ENCODE assay signal across 8 cellular contexts in the genomic region with DNA sequence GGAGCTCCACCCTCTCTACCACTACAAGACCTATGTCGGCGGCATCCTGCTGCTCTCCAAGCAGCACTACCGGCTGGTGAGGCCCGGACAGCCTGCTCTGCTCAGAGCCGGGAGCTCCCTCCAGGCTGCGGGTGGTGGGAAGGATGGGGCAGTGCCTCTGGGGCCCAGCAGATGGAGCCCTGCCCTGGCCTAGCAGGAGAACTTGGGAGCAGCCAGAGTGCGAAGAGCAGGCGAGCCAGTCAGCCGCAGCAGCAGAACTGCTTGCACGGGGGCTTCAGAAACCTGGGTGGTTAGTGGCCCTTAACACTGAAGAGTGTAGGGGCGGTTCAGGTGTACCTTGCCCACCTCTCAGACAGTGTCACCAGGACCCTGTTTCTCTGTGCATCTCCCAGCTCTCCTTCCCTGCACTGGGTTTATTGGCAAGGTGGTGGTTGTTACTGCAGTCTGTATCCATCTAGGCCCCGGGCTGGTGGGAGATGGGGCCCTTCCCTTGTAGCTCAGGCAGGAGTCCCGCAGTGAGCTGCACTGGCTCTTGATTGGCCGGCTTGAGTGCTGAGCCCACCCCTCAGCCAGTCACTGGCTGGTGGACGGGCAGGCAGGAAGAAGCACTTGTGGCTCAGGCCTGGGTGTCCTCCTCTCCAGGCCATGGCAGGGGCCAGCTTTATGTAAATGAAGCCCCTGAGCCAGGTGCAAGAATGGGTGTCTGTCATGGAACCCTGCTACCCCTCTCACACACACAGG. TPM values are rescaled to one million over a fixed set of nuclear protein-coding genes. Genes with fewer than 3 reads are reported as not detected.
A peak's percentile ranks its signal among the peaks of the same experiment; 100 is the strongest.
DNase-seq lines count a peak whose midpoint lies in the region; ATAC-seq, FAIRE-seq and TF ChIP-seq lines count a peak whose summit lies in the region.

No MANE protein-coding gene starts in this region.

- H3K27ac ChIP-seq in endothelial cell of umbilical vein (ENCODE audit: insufficient read depth, low read depth, low read length): no peak overlapping the region

- dilution Hi-C loops in endothelial cell of umbilical vein (cut with MboI; ENCODE audit: extremely low pct_ligation_motif_present, low sequenced_read_pairs): no loop called here

- H3K9me1 ChIP-seq in endothelial cell of umbilical vein (replicated peaks; ENCODE audit: control insufficient read depth, extremely low read depth, insufficient read depth, low read length): no peaks in the 10 kb centered on the region

- POLR2A ChIA-PET in GM10248 (lab: Yijun Ruan, JAX) (interaction anchor here (0.6 to 1.2 kb wide), 3 partner anchors 9 to 549 kb away, joined by 3 to 5 read pairs (median 3); no protein-coding TSS in a partner anchor), endothelial cell of umbilical vein (lab: Charles Lee) (no interaction called here)

- H3K9me3 Mint-ChIP-seq in activated CD8-positive, alpha-beta memory T cell treated with anti-CD3 and anti-CD28 coated beads, Interleukin-2, amount 10 ng/mL, durations not matched to agents 7 days and 5 days (ENCODE audit: low read depth): no peaks in the 10 kb centered on the region

- DNase-seq in GM10248 (ENCODE audit: extremely low spot score): peak; percentile 79
- peak in 57 of 76 experiments; percentile 4 to 76 (median 44) for DNase-seq in HUDEP-2 (lab: John Stamatoyannopoulos, UW; ENCODE audit: unreplicated experiment in 76 of 76)
- DNase-seq in NOMO-1 treated with dmso at 0.1 percent for 144 hours (lab: John Stamatoyannopoulos, UW; ENCODE audit: unreplicated experiment): peak; percentile 64
- peak; percentile 73 for DNase-seq in activated CD8-positive, alpha-beta memory T cell treated with anti-CD3 and anti-CD28 coated beads, Interleukin-2, amount 10 ng/mL, durations not matched to agents 7 days and 5 days
- peak; percentile 77 for DNase-seq in endothelial cell of umbilical vein (ENCODE audit: low read depth, low spot score)
- peak; percentile 82 for DNase-seq in mucosa of gallbladder (ENCODE audit: low spot score)
- peak; percentile 49 for DNase-seq in stimulated activated naive CD4-positive, alpha-beta T cell treated with Interleukin-2 at 50 U/mL for 16 hours (lab: John Stamatoyannopoulos, UW)

- peak; percentile 94 for FAIRE-seq in endothelial cell of umbilical vein (lab: Jason Lieb, UNC)

- no TSS peak for BruUV-seq in endothelial cell of umbilical vein (replicated peaks; lab: Mats Ljungman, UMichigan)

- no peak overlapping the region for H3K4me3 ChIP-seq in endothelial cell of umbilical vein (replicated peaks in 1 of 3; ENCODE audit: insufficient read depth in 1 of 3, low read depth in 1 of 3, low read length in 3 of 3)

- no peak overlapping the region for H3K4me2 ChIP-seq in endothelial cell of umbilical vein (ENCODE audit: insufficient read depth, low read length)

- H3K36me3 ChIP-seq in endothelial cell of umbilical vein (ENCODE audit: control insufficient read depth in 2 of 2, extremely low read depth in 1 of 2, insufficient read depth in 2 of 2, low read length in 2 of 2): peaks cover 0 to 9% of the 10 kb centered on the region in 2 experiments

- ATAC-seq in activated CD8-positive, alpha-beta memory T cell treated with anti-CD3 and anti-CD28 coated beads, Interleukin-2, amount 10 ng/mL, durations not matched to agents 7 days and 5 days: peak; percentile 83
- no peak for ATAC-seq in GM21528 (IDR thresholded peaks at IDR 0.05; ENCODE audit: low FRiP score, unreplicated experiment)

- no peak overlapping the region for H2AFZ ChIP-seq in endothelial cell of umbilical vein (ENCODE audit: low read depth, low read length)

- no peaks in the 10 kb centered on the region for H3K27me3 ChIP-seq in endothelial cell of umbilical vein (ENCODE audit: control insufficient read depth in 2 of 2, insufficient read depth in 2 of 2, low read length in 2 of 2)

- no peak overlapping the region for H3K9ac ChIP-seq in endothelial cell of umbilical vein (replicated peaks; ENCODE audit: extremely low read depth, insufficient read depth, low read length)

- H3K27ac Mint-ChIP-seq in activated CD8-positive, alpha-beta memory T cell treated with anti-CD3 and anti-CD28 coated beads, Interleukin-2, amount 10 ng/mL, durations not matched to agents 7 days and 5 days: no peak overlapping the region

- no peaks in the 10 kb centered on the region for H3K36me3 Mint-ChIP-seq in activated CD8-positive, alpha-beta memory T cell treated with anti-CD3 and anti-CD28 coated beads, Interleukin-2, amount 10 ng/mL, durations not matched to agents 7 days and 5 days

- no peak overlapping the region for H3K4me3 Mint-ChIP-seq in activated CD8-positive, alpha-beta memory T cell treated with anti-CD3 and anti-CD28 coated beads, Interleukin-2, amount 10 ng/mL, durations not matched to agents 7 days and 5 days

- no peak for TF ChIP-seq POLR2A in endothelial cell of umbilical vein (IDR thresholded peaks at IDR 0.05; ENCODE audit: low read depth, low read length)

- no peaks in the 10 kb centered on the region for H4K20me1 ChIP-seq in endothelial cell of umbilical vein (replicated peaks; ENCODE audit: control insufficient read depth, extremely low read depth, insufficient read depth, low read length)

- H3K4me1 Mint-ChIP-seq in activated CD8-positive, alpha-beta memory T cell treated with anti-CD3 and anti-CD28 coated beads, Interleukin-2, amount 10 ng/mL, durations not matched to agents 7 days and 5 days: no peaks in the 10 kb centered on the region

- no peaks in the 10 kb centered on the region for H3K27me3 Mint-ChIP-seq in activated CD8-positive, alpha-beta memory T cell treated with anti-CD3 and anti-CD28 coated beads, Interleukin-2, amount 10 ng/mL, durations not matched to agents 7 days and 5 days

- H3K9me3 ChIP-seq in endothelial cell of umbilical vein (replicated peaks; ENCODE audit: control insufficient read depth, insufficient read depth, low read length): no peaks in the 10 kb centered on the region

- H3K79me2 ChIP-seq in endothelial cell of umbilical vein (ENCODE audit: control insufficient read depth, insufficient read depth, low read length): no peaks in the 10 kb centered on the region

- H3K4me1 ChIP-seq in endothelial cell of umbilical vein (ENCODE audit: control insufficient read depth, extremely low read depth, insufficient read depth, low read length): no peaks in the 10 kb centered on the region

- intact Hi-C loops in endothelial cell of umbilical vein (cut with micrococcal nuclease): loop anchor here (1.0 to 2.0 kb wide), 2 partner anchors 463 to 557 kb away; no protein-coding TSS in a partner anchor

- peak; percentile 87 for TF ChIP-seq CTCF in GM10248 (IDR thresholded peaks at IDR 0.05; ENCODE audit: control extremely low read depth, extremely low read depth, low read depth, missing control alignments)
- TF ChIP-seq CTCF in endothelial cell of umbilical vein (IDR thresholded peaks at IDR 0.05; ENCODE audit: extremely low read depth in 1 of 2, insufficient read depth in 1 of 2, low read depth in 1 of 2, low read length in 2 of 2): peak; percentile 86 to 95

- CTCF ChIA-PET in GM10248 (lab: Yijun Ruan, JAX): interaction anchor here (0.7 to 2.8 kb wide), 10 partner anchors 9 to 536 kb away, joined by 3 to 13 read pairs (median 3); a partner anchor contains a TSS
- CTCF ChIA-PET in activated CD8-positive, alpha-beta memory T cell treated with anti-CD3 and anti-CD28 coated beads, Interleukin-2, amount 10 ng/mL, durations not matched to agents 7 days and 5 days (lab: Charles Lee): interaction anchor here (0.8 to 2.1 kb wide), 6 partner anchors 10 to 203 kb away, joined by 3 to 11 read pairs (median 3); a partner anchor contains a TSS
- CTCF ChIA-PET in endothelial cell of umbilical vein (lab: Charles Lee): interaction anchor here (0.6 to 1.5 kb wide), 19 partner anchors 9 to 1246 kb away, joined by 3 to 17 read pairs (median 3); a partner anchor contains a TSS

RNA-seq across cellular contexts. Expression of a gene that starts 7.7 kb away (rescaled TPM):
- total RNA-seq in activated CD8-positive, alpha-beta memory T cell treated with anti-CD3 and anti-CD28 coated beads, Interleukin-2, amount 10 ng/mL, durations not matched to agents 7 days and 5 days: 10 to 100 TPM; 16.8 to 17.2 TPM
- 35.1 and 35.3 TPM in 2 replicates for total RNA-seq in endothelial cell of umbilical vein
- 78.9 and 101 TPM in 2 replicates for polyA plus RNA-seq in endothelial cell of umbilical vein
- 39.3 and 52.0 TPM in 2 replicates for polyA plus RNA-seq in endothelial cell of umbilical vein (2011; cell fraction: cytosol; rRNA removed)
- polyA plus RNA-seq in endothelial cell of umbilical vein (2011; cell fraction: nucleus; rRNA removed): 46.0 and 50.9 TPM in 2 replicates
- polyA plus RNA-seq in endothelial cell of umbilical vein (2012): 29.6 and 31.4 TPM in 2 replicates
- 21.0 and 26.6 TPM in 2 replicates for polyA minus RNA-seq in endothelial cell of umbilical vein
- 8.6 TPM for polyA minus RNA-seq in endothelial cell of umbilical vein (2011; cell fraction: cytosol; rRNA and poly(A)+ RNA removed)
- polyA minus RNA-seq in endothelial cell of umbilical vein (2011; cell fraction: nucleus; rRNA and poly(A)+ RNA removed): 14.4 and 22.8 TPM in 2 replicates
- 36.1 TPM for total RNA-seq in mucosa of gallbladder

RNA-seq across cellular contexts. Expression of a gene that starts 15.6 kb away (rescaled TPM):
- total RNA-seq in activated CD8-positive, alpha-beta memory T cell treated with anti-CD3 and anti-CD28 coated beads, Interleukin-2, amount 10 ng/mL, durations not matched to agents 7 days and 5 days: 100 to 1,000 TPM in 1 of 2 experiments, 10 to 100 TPM in 1; 99.9 to 111 TPM
- total RNA-seq in endothelial cell of umbilical vein (286 and 291 TPM in 2 replicates), mucosa of gallbladder (155 TPM)
- 314 and 331 TPM in 2 replicates for polyA plus RNA-seq in endothelial cell of umbilical vein
- 413 and 420 TPM in 2 replicates for polyA plus RNA-seq in endothelial cell of umbilical vein (2011; cell fraction: cytosol; rRNA removed)
- 160 and 161 TPM in 2 replicates for polyA plus RNA-seq in endothelial cell of umbilical vein (2011; cell fraction: nucleus; rRNA removed)
- 279 and 302 TPM in 2 replicates for polyA plus RNA-seq in endothelial cell of umbilical vein (2012)
- 266 and 285 TPM in 2 replicates for polyA minus RNA-seq in endothelial cell of umbilical vein
- 47.3 TPM for polyA minus RNA-seq in endothelial cell of umbilical vein (2011; cell fraction: cytosol; rRNA and poly(A)+ RNA removed)
- polyA minus RNA-seq in endothelial cell of umbilical vein (2011; cell fraction: nucleus; rRNA and poly(A)+ RNA removed): 59.5 and 68.2 TPM in 2 replicates

RNA-seq across cellular contexts. Expression of a gene that starts 53.3 kb away (rescaled TPM):
- 100 to 1,000 TPM in 1 of 2 experiments, 10 to 100 TPM in 1; 77.5 to 116 TPM for total RNA-seq in activated CD8-positive, alpha-beta memory T cell treated with anti-CD3 and anti-CD28 coated beads, Interleukin-2, amount 10 ng/mL, durations not matched to agents 7 days and 5 days
- 73.6 and 75.7 TPM in 2 replicates for total RNA-seq in endothelial cell of umbilical vein
- 57.9 and 60.8 TPM in 2 replicates for polyA plus RNA-seq in endothelial cell of umbilical vein
- 17.7 and 27.3 TPM in 2 replicates for polyA plus RNA-seq in endothelial cell of umbilical vein (2011; cell fraction: cytosol; rRNA removed)
- polyA plus RNA-seq in endothelial cell of umbilical vein (2011; cell fraction: nucleus; rRNA removed): 294 and 316 TPM in 2 replicates
- polyA plus RNA-seq in endothelial cell of umbilical vein (2012): 70.0 and 90.9 TPM in 2 replicates
- polyA minus RNA-seq in endothelial cell of umbilical vein: 24.9 and 32.1 TPM in 2 replicates
- 17.0 TPM for polyA minus RNA-seq in endothelial cell of umbilical vein (2011; cell fraction: cytosol; rRNA and poly(A)+ RNA removed)
- 37.1 and 55.9 TPM in 2 replicates for polyA minus RNA-seq in endothelial cell of umbilical vein (2011; cell fraction: nucleus; rRNA and poly(A)+ RNA removed)
- 98.1 TPM for total RNA-seq in mucosa of gallbladder
